8 cellular contexts compared by ENCODE assay signal in the genomic region with DNA sequence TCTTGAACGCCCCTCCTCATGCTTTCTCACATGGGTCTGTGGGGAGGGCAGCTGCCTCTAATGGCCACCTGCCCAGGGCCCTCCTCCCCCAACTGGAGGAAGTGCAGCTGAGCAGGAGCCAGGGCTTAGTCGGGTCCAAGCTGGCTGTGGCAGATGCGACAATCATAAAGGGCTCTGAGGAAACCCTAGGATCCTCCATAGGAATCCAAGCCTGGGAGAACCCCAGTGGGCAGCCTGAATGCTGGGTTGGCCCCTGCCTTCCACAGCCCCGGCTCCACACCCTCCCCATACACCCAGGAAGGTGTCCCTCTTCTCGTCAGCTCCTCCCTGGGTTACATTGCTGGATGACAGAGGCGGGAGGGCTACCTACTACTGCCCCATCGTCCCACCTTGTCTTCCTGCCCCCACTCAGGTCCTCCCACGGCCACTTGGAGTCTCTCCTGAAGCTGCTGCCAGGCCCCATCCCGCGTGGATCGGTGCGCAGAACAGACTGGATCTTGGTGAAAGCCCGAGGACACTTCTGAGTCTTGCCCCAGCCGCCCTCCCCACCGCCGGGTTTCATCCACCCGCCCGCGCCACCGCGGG. TPM values are rescaled to one million over a fixed set of nuclear protein-coding genes. Genes with fewer than 3 reads are reported as not detected.
DNase-seq lines count a peak whose midpoint lies in the region; ATAC-seq and TF ChIP-seq lines count a peak whose summit lies in the region.

No MANE protein-coding gene starts in this region.

- peak overlapping the region in 1 of 2 experiments; percentile 68 for H3K14ac ChIP-seq in mesenchymal stem cell (ENCODE audit: low read length in 2 of 2)

- H3K27ac ChIP-seq in mesenchymal stem cell (ENCODE audit: low read length, poor library complexity, severe bottlenecking): no peak overlapping the region

- peak overlapping the region in 1 of 2 experiments; percentile 81 for H3K4ac ChIP-seq in mesenchymal stem cell (ENCODE audit: low read depth in 1 of 2, low read length in 2 of 2)

- no peak overlapping the region for H2AK5ac ChIP-seq in mesenchymal stem cell (ENCODE audit: low read length, severe bottlenecking)

- no peak overlapping the region for H3K27ac Mint-ChIP-seq in natural killer cell
- no peak overlapping the region for H3K27ac Mint-ChIP-seq in natural killer cell treated with Interleukin-12 subunit alpha and Interleukin-12 subunit beta and Interleukin-15 and Interleukin-18, amount 100 ng/mL, for 72 hours

- H2BK120ac ChIP-seq in mesenchymal stem cell (ENCODE audit: low read depth, low read length): peak overlapping the region; percentile 51

- H3K9me3 Mint-ChIP-seq in natural killer cell: no peaks in the 10 kb centered on the region
- H3K9me3 Mint-ChIP-seq in natural killer cell treated with Interleukin-12 subunit alpha and Interleukin-12 subunit beta and Interleukin-15 and Interleukin-18, amount 100 ng/mL, for 72 hours: no peaks in the 10 kb centered on the region

- H3K4me3 Mint-ChIP-seq in natural killer cell: peak overlapping the region; percentile 42
- no peak overlapping the region for H3K4me3 Mint-ChIP-seq in natural killer cell treated with Interleukin-12 subunit alpha and Interleukin-12 subunit beta and Interleukin-15 and Interleukin-18, amount 100 ng/mL, for 72 hours

- DNase-seq in natural killer cell (no peak), astrocyte of the hippocampus (ENCODE audit: low read depth, low spot score) (peak; percentile 9), mesenchymal stem cell (no peak), erythroblast (lab: John Stamatoyannopoulos, UW) (no peak)
- DNase-seq in natural killer cell treated with Interleukin-12 subunit alpha and Interleukin-12 subunit beta and Interleukin-15 and Interleukin-18, amount 100 ng/mL, for 72 hours (ENCODE audit: low spot score): no peak

- H3K4me3 ChIP-seq in mesenchymal stem cell (ENCODE audit: insufficient read depth in 1 of 2, low read depth in 1 of 2, low read length in 2 of 2): peak overlapping the region; percentile 47 to 73

- H2AFZ ChIP-seq in mesenchymal stem cell (ENCODE audit: low read depth, low read length): peak overlapping the region; percentile 74

- H3K4me1 Mint-ChIP-seq in natural killer cell: peaks cover 0 to 3% of the 10 kb centered on the region in 2 donors
- peaks cover 0 to 2% of the 10 kb centered on the region in 2 donors for H3K4me1 Mint-ChIP-seq in natural killer cell treated with Interleukin-12 subunit alpha and Interleukin-12 subunit beta and Interleukin-15 and Interleukin-18, amount 100 ng/mL, for 72 hours (ENCODE audit: low read depth in 2 of 2)

- no peaks in the 10 kb centered on the region for H3K9me3 ChIP-seq in mesenchymal stem cell (ENCODE audit: control insufficient read depth, low read length)

- H2BK12ac ChIP-seq in mesenchymal stem cell (ENCODE audit: low read length in 2 of 2): peak overlapping the region in 1 of 2 experiments; percentile 84

- peak overlapping the region; percentile 70 for H3K9ac ChIP-seq in mesenchymal stem cell (ENCODE audit: low read length)

- H3K4me1 ChIP-seq in mesenchymal stem cell (ENCODE audit: control insufficient read depth, insufficient read depth, low read depth, low read length): peaks cover 14% of the 10 kb centered on the region

- H3K27me3 Mint-ChIP-seq in natural killer cell (ENCODE audit: low read depth in 2 of 2): peaks cover 0 to 17% of the 10 kb centered on the region in 2 donors
- peaks cover 6 to 7% of the 10 kb centered on the region in 2 donors for H3K27me3 Mint-ChIP-seq in natural killer cell treated with Interleukin-12 subunit alpha and Interleukin-12 subunit beta and Interleukin-15 and Interleukin-18, amount 100 ng/mL, for 72 hours

- TF ChIP-seq CTCF in natural killer cell (IDR thresholded peaks at IDR 0.05): no peak

- 21% methylated on average over 21 of the region's 21 CpGs for WGBS in mesenchymal stem cell

- H4K91ac ChIP-seq in mesenchymal stem cell (ENCODE audit: low read length): no peak overlapping the region

- H3K27me3 ChIP-seq in mesenchymal stem cell (ENCODE audit: control insufficient read depth in 1 of 2, insufficient read depth in 1 of 2, low read length in 2 of 2): peaks cover 15 to 16% of the 10 kb centered on the region in 2 experiments

- ATAC-seq in natural killer cell (no peak), GM18498 (IDR thresholded peaks at IDR 0.05; ENCODE audit: unreplicated experiment) (no peak), GM21723 (IDR thresholded peaks at IDR 0.05; ENCODE audit: unreplicated experiment) (no peak), HG03439 (IDR thresholded peaks at IDR 0.05; ENCODE audit: unreplicated experiment) (no peak)
- no peak for ATAC-seq in natural killer cell treated with Interleukin-12 subunit alpha and Interleukin-12 subunit beta and Interleukin-15 and Interleukin-18, amount 100 ng/mL, for 72 hours

- H3K18ac ChIP-seq in mesenchymal stem cell (ENCODE audit: low read depth in 1 of 2, low read length in 2 of 2): peak overlapping the region; percentile 90 to 99

- peak overlapping the region in 1 of 2 experiments; percentile 34 for H3K23ac ChIP-seq in mesenchymal stem cell (ENCODE audit: low read length in 2 of 2)

- no peaks in the 10 kb centered on the region for H3K79me1 ChIP-seq in mesenchymal stem cell (replicated peaks; ENCODE audit: low read length, poor library complexity, severe bottlenecking)

- H3K36me3 ChIP-seq in mesenchymal stem cell (ENCODE audit: control insufficient read depth in 1 of 2, insufficient read depth in 2 of 2, low read depth in 1 of 2, low read length in 2 of 2): no peaks in the 10 kb centered on the region

- H2BK5ac ChIP-seq in mesenchymal stem cell (ENCODE audit: low read depth, low read length, poor library complexity, severe bottlenecking): peak overlapping the region; percentile 51

- intact Hi-C loops in natural killer cell (cut with micrococcal nuclease): loop anchor here (10.0 kb wide), 1 partner anchor 91 kb away; a partner anchor contains a TSS

- peak overlapping the region; percentile 79 for H3K4me2 ChIP-seq in mesenchymal stem cell (ENCODE audit: low read length, poor library complexity, severe bottlenecking)

- H4K8ac ChIP-seq in mesenchymal stem cell (ENCODE audit: low read length): peak overlapping the region; percentile 73

- no peak for TF ChIP-seq POLR2A in erythroblast (IDR thresholded peaks at IDR 0.05; ENCODE audit: low read length)

- no peaks in the 10 kb centered on the region for H3K36me3 Mint-ChIP-seq in natural killer cell
- no peaks in the 10 kb centered on the region for H3K36me3 Mint-ChIP-seq in natural killer cell treated with Interleukin-12 subunit alpha and Interleukin-12 subunit beta and Interleukin-15 and Interleukin-18, amount 100 ng/mL, for 72 hours

- peak overlapping the region; percentile 6 for H2BK15ac ChIP-seq in mesenchymal stem cell (ENCODE audit: low read depth, poor library complexity, severe bottlenecking)

RNA-seq across cellular contexts. Expression of a gene that starts 15.6 kb away (rescaled TPM):
- 100 to 1,000 TPM in 1 of 3 donors, 10 to 100 TPM in 2; 96.1 to 102 (median 97.2) TPM for total RNA-seq in natural killer cell
- 100 to 1,000 TPM; 128 to 161 TPM for total RNA-seq in natural killer cell treated with Interleukin-12 subunit alpha and Interleukin-12 subunit beta and Interleukin-15 and Interleukin-18, amount 100 ng/mL, for 72 hours
- 37.0 TPM for polyA plus RNA-seq in mesenchymal stem cell (2013, experiment 1 of 2)
- polyA plus RNA-seq in mesenchymal stem cell (2013, experiment 2 of 2): 40.1 TPM

RNA-seq across cellular contexts. Expression of a gene that starts 24.9 kb away (rescaled TPM):
- 1 to 10 TPM; 7.5 to 9.0 (median 8.8) TPM for total RNA-seq in natural killer cell
- total RNA-seq in natural killer cell treated with Interleukin-12 subunit alpha and Interleukin-12 subunit beta and Interleukin-15 and Interleukin-18, amount 100 ng/mL, for 72 hours: 1 to 10 TPM; 6.5 to 8.2 TPM
- 4.4 TPM for polyA plus RNA-seq in mesenchymal stem cell (2013, experiment 1 of 2)
- 3.9 TPM for polyA plus RNA-seq in mesenchymal stem cell (2013, experiment 2 of 2)

RNA-seq across cellular contexts. Expression of a gene that starts 52.3 kb away (rescaled TPM):
- under 1 TPM; 0.19 to 0.95 (median 0.27) TPM for total RNA-seq in natural killer cell
- total RNA-seq in natural killer cell treated with Interleukin-12 subunit alpha and Interleukin-12 subunit beta and Interleukin-15 and Interleukin-18, amount 100 ng/mL, for 72 hours: 1 to 10 TPM in 1 of 2 donors, not detected in 1; 1.6 TPM
- 0.07 TPM for polyA plus RNA-seq in mesenchymal stem cell (2013, experiment 1 of 2)
- polyA plus RNA-seq in mesenchymal stem cell (2013, experiment 2 of 2): 0.01 TPM
